In the genomic region with DNA sequence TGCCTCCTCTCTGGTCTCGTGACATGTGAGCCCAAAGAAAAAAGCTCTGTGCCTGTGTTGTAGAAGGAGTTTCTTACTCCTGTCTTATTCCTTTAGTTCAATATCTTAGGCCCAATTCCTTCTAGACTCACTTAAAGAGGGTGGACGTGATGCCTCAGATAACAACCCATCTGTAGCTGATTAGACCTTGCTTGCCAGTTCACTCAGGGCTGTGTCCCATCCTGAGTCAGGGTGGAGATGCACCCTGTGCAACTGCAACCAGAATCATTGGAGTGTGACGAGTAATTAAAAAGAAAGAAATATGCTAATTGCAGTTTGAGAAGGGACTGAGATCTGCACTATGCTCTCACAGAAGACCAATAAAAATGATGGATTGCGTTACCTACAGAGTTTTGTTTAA, we compare ENCODE assay signal across 17 cellular contexts.
"Had no signal": no experiment of that assay in that cellular context is flagged by ENCODE, and none has a peak within 500 bp of the region (broad histone marks: within the 10 kb centered on the region; RNA-seq: fewer than 3 reads in every experiment).

No MANE protein-coding gene starts in this region.

- H3K27ac ChIP-seq: foreskin keratinocyte, left ventricle myocardium inferior, lower lobe of right lung, pancreas had no signal

- H3K36me3 Mint-ChIP-seq: immature natural killer cell had no signal

- H3K27ac Mint-ChIP-seq: endodermal cell; immature natural killer cell; natural killer cell treated with Interleukin-12 subunit alpha and Interleukin-12 subunit beta and Interleukin-15 and Interleukin-18, amount 100 ng/mL, for 72 hours; progenitor cell of endocrine pancreas had no signal

- H3K4me1 ChIP-seq: foreskin keratinocyte, left ventricle myocardium inferior, lower lobe of right lung, pancreas had no signal

- DNase-seq: effector CD4-positive, alpha-beta T cell; endodermal cell; foreskin keratinocyte; immature natural killer cell; left ventricle myocardium inferior; lower lobe of right lung; mesenchymal stem cell; midbrain; occipital lobe; pancreas; right cardiac atrium; small intestine; stimulated activated CD4-positive, alpha-beta T cell treated with anti-CD3 and anti-CD28 coated beads, Interleukin-12 subunit alpha, Interleukin-12 subunit beta, amount 100 ng/mL, for 4 hours; stimulated activated naive CD4-positive, alpha-beta T cell; trophoblast cell had no signal

- H3K36me3 ChIP-seq: left ventricle myocardium inferior, lower lobe of right lung, pancreas had no signal

- H3K4me1 Mint-ChIP-seq: immature natural killer cell had no signal

- H3K9me3 ChIP-seq: lower lobe of right lung, pancreas had no signal

- H3K27me3 ChIP-seq: pancreas had no signal

- H3K4me3 ChIP-seq: left ventricle myocardium inferior, lower lobe of right lung, pancreas had no signal

- H3K4me3 Mint-ChIP-seq: endodermal cell; immature natural killer cell; natural killer cell treated with Interleukin-12 subunit alpha and Interleukin-12 subunit beta and Interleukin-15 and Interleukin-18, amount 100 ng/mL, for 72 hours had no signal
